ENCODE assay signal across 12 cellular contexts in the genomic region with DNA sequence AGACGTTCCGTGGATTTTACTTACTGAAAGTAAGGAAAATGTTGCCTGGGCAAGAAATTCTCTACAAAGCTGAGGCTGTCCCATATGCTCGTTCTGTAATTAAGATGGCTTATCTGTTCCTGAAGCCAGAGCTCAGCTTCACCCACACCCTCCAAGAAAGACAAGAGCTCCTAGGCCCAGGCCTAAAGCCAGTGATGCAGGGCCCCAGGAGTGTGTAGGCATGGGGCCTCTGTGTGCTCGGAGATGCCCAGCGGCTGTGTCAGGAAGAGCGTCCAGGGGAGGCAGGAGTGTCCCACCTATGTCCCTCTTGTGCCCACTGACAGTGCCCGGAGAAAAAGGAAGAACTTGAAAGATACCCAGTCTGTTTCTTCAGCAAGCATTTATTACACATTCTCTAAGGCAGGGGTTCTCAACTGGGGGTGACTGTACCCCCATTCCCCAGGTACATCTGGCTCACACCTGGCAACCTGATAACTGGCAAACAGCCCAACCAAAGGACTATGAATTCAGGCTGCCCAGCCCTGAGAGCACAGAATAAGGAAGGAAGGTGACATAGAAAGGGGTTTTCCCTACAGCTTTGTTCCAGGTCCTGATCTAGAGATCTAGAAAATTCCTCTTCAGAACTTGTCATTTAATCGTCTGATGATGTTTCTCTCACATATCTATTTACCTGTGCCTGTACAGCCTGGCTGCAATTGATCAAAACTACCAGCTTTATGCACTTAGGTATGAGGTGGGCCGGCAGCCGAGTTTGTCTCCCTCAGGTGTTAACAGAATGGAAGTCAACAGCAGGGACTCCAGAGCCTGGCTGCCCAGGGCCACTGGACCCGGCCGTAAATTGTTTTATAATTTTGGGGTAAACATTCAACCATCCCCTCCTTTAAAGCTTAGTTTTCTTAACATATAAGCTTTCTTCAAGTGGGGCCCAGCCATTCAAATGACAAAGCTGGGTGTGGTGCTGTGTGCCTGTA. TPM values are rescaled to one million over a fixed set of nuclear protein-coding genes. Genes with fewer than 3 reads are reported as not detected.
A peak's percentile ranks its signal among the peaks of the same experiment; 100 is the strongest.
DNase-seq lines count a peak whose midpoint lies in the region; ATAC-seq and TF ChIP-seq lines count a peak whose summit lies in the region.
"Had no signal": no experiment of that assay in that cellular context is flagged by ENCODE, and none has a peak within 500 bp of the region (broad histone marks: within the 10 kb centered on the region; RNA-seq: fewer than 3 reads in every experiment).

No MANE protein-coding gene starts in this region.

- H3K4me2 ChIP-seq in MM.1S (ENCODE audit: low read depth, low read length) = peak overlapping the region; percentile 66

- no peak overlapping the region for H3K4me3 ChIP-seq in CD4-positive, CD25-positive, alpha-beta regulatory T cell (ENCODE audit: low read depth, low read length)
- H3K4me3 ChIP-seq in MM.1S (ENCODE audit: low read length) (0 out of 2 replicates have a peak overlapping the region, but pooled peaks have one; percentile 1), neutrophil (ENCODE audit: low read depth in 1 of 2, low read length in 1 of 2) (peak overlapping the region in 1 of 2 experiments; percentile 28)

- peaks cover 92% of the 10 kb centered on the region for H3K79me2 ChIP-seq in MM.1S (ENCODE audit: low read length)

- TF ChIP-seq CTCF in MM.1S (IDR thresholded peaks at IDR 0.05; ENCODE audit: low read length) (no peak), neutrophil (IDR thresholded peaks at IDR 0.05) (no peak), endothelial cell (IDR thresholded peaks at IDR 0.05; ENCODE audit: unreplicated experiment) (no peak)

- peaks cover 39% of the 10 kb centered on the region for H3K4me1 ChIP-seq in CD4-positive, CD25-positive, alpha-beta regulatory T cell (ENCODE audit: control insufficient read depth, insufficient read depth, low read length, poor library complexity, severe bottlenecking)
- H3K4me1 ChIP-seq in MM.1S (ENCODE audit: low read length) (peaks cover 93% of the 10 kb centered on the region), neutrophil (ENCODE audit: control insufficient read depth in 1 of 2, insufficient read depth in 1 of 2, low read depth in 1 of 2, low read length in 1 of 2) (peaks cover 47 to 56% of the 10 kb centered on the region in 2 experiments)

- peak overlapping the region; percentile 85 to 93 (median 85) for H3K27ac Mint-ChIP-seq in CD4-positive, CD25-positive, alpha-beta regulatory T cell
- no peak overlapping the region for H3K27ac Mint-ChIP-seq in endothelial cell (ENCODE audit: unreplicated experiment)

- no peak overlapping the region for H2AFZ ChIP-seq in MM.1S (ENCODE audit: low read length)

- peaks cover 100% of the 10 kb centered on the region for H3F3A ChIP-seq in MM.1S (ENCODE audit: insufficient read depth, low read length)

- H3K27ac ChIP-seq in CD4-positive, CD25-positive, alpha-beta regulatory T cell (ENCODE audit: insufficient read depth, low read length, poor library complexity, severe bottlenecking) = no peak overlapping the region
- H3K27ac ChIP-seq in MM.1S (ENCODE audit: low read length) (peak overlapping the region; percentile 92), angular gyrus (ENCODE audit: low read depth, low read length) (peak overlapping the region; percentile 45), neutrophil (peak overlapping the region; percentile 89)

- H3K9me2 ChIP-seq in MM.1S (replicated peaks; ENCODE audit: insufficient read depth, low read length) = no peaks in the 10 kb centered on the region

- peaks cover 9 to 74% (median 56%) of the 10 kb centered on the region in 4 donors for H3K4me1 Mint-ChIP-seq in CD4-positive, CD25-positive, alpha-beta regulatory T cell
- H3K4me1 Mint-ChIP-seq in endothelial cell (ENCODE audit: unreplicated experiment) = peaks cover 27% of the 10 kb centered on the region

- peak overlapping the region; percentile 72 for H3K9ac ChIP-seq in MM.1S (ENCODE audit: low read length)

- peaks cover 48% of the 10 kb centered on the region for H4K20me1 ChIP-seq in MM.1S (ENCODE audit: insufficient read depth, low read length)

- no peaks in the 10 kb centered on the region for H3K27me3 Mint-ChIP-seq in CD4-positive, CD25-positive, alpha-beta regulatory T cell
- H3K27me3 Mint-ChIP-seq in endothelial cell (ENCODE audit: unreplicated experiment) = peaks cover 17% of the 10 kb centered on the region
- H3K27me3 Mint-ChIP-seq: central memory CD8-positive, alpha-beta T cell had no signal

- peaks cover 38% of the 10 kb centered on the region for H3K36me3 Mint-ChIP-seq in CD4-positive, CD25-positive, alpha-beta regulatory T cell
- peaks cover 33% of the 10 kb centered on the region for H3K36me3 Mint-ChIP-seq in endothelial cell (ENCODE audit: low read depth, unreplicated experiment)

- DNase-seq in CD4-positive, CD25-positive, alpha-beta regulatory T cell = no peak
- peak; percentile 41 for DNase-seq in MM.1S
- DNase-seq in MV-4-11 (lab: John Stamatoyannopoulos, UW) = no peak
- no peak for DNase-seq in endothelial cell (ENCODE audit: low spot score)
- DNase-seq in C1 segment of cervical spinal cord (lab: John Stamatoyannopoulos, UW) = no peak
- DNase-seq: erythroblast; mesenchymal stem cell; stimulated activated CD4-positive, alpha-beta T cell treated with anti-CD3 and anti-CD28 coated beads, Interleukin-4, amount 100 ng/mL, for 1 hour had no signal

- no peaks in the 10 kb centered on the region for H3K27me3 ChIP-seq in CD4-positive, CD25-positive, alpha-beta regulatory T cell (ENCODE audit: control insufficient read depth, insufficient read depth, low read length)
- no peaks in the 10 kb centered on the region for H3K27me3 ChIP-seq in MM.1S (replicated peaks; ENCODE audit: insufficient read depth, low read length)
- H3K27me3 ChIP-seq in neutrophil = no peaks in the 10 kb centered on the region

- peaks cover 79% of the 10 kb centered on the region for H3K36me3 ChIP-seq in CD4-positive, CD25-positive, alpha-beta regulatory T cell (ENCODE audit: control insufficient read depth, insufficient read depth, low read length)
- H3K36me3 ChIP-seq in MM.1S (replicated peaks; ENCODE audit: insufficient read depth, low read length) (peaks cover 24% of the 10 kb centered on the region), neutrophil (peaks cover 61% of the 10 kb centered on the region)

- peak overlapping the region in 3 of 4 donors; percentile 29 to 68 (median 43) for H3K4me3 Mint-ChIP-seq in CD4-positive, CD25-positive, alpha-beta regulatory T cell
- no peak overlapping the region for H3K4me3 Mint-ChIP-seq in endothelial cell (ENCODE audit: unreplicated experiment)
- H3K4me3 Mint-ChIP-seq: central memory CD8-positive, alpha-beta T cell had no signal

- H3K9me3 ChIP-seq in CD4-positive, CD25-positive, alpha-beta regulatory T cell (ENCODE audit: control insufficient read depth in 2 of 2, low read length in 2 of 2) = no peaks in the 10 kb centered on the region
- no peaks in the 10 kb centered on the region for H3K9me3 ChIP-seq in MM.1S (replicated peaks; ENCODE audit: insufficient read depth, low read length)
- H3K9me3 ChIP-seq in neutrophil = no peaks in the 10 kb centered on the region

- no peak for ATAC-seq in CD4-positive, CD25-positive, alpha-beta regulatory T cell (ENCODE audit: low read depth in 2 of 2)
- no peak for ATAC-seq in GM18873 (IDR thresholded peaks at IDR 0.05; ENCODE audit: low FRiP score, unreplicated experiment)

- no peaks in the 10 kb centered on the region for H3K9me3 Mint-ChIP-seq in CD4-positive, CD25-positive, alpha-beta regulatory T cell
- H3K9me3 Mint-ChIP-seq in endothelial cell (ENCODE audit: unreplicated experiment) = no peaks in the 10 kb centered on the region
- H3K9me3 Mint-ChIP-seq: central memory CD8-positive, alpha-beta T cell had no signal

RNA-seq across cellular contexts. Expression of a gene that starts 12.0 kb away (rescaled TPM):
- 27.5 TPM for total RNA-seq in CD4-positive, CD25-positive, alpha-beta regulatory T cell
- 10 to 100 TPM; 14.5 to 31.2 (median 23.8) TPM for polyA plus RNA-seq in CD4-positive, CD25-positive, alpha-beta regulatory T cell
- 163 TPM for total RNA-seq in endothelial cell (ENCODE audit: unreplicated experiment)
